Comparison of ENCODE assay signal across 1 cellular context in genomic region chr7:95440394-95441038, GRCh38.
TF ChIP-seq lines count a peak whose summit lies in the region.

No MANE protein-coding gene starts in this region.

TF ChIP-seq in HepG2, 621 proteins besides CTCF, POLR2A, EP300 and RAD21 (continued from another document and continues in another):
- TF ChIP-seq ATF4 (CRISPR knock-in tag; IDR thresholded peaks at IDR 0.05), result peak in 1 of 2 experiments; percentile 96; a peak in 2 of 4 replicates
- TF ChIP-seq ZNF264 (CRISPR knock-in tag; IDR thresholded peaks at IDR 0.05), result peak; percentile 86
- TF ChIP-seq PITX1 (CRISPR knock-in tag; IDR thresholded peaks at IDR 0.05), result peak; percentile 87
- peak; percentile 99 for TF ChIP-seq TBL1XR1 (IDR thresholded peaks at IDR 0.05; ENCODE audit: borderline replicate concordance, low read length, partially characterized antibody)
- peak; percentile 31; the same call in 1 of the 2 replicates for TF ChIP-seq ZNF337 (CRISPR knock-in tag; IDR thresholded peaks at IDR 0.05; ENCODE audit: borderline replicate concordance, low read depth)
- peak; percentile 99 for TF ChIP-seq HNF4A (CRISPR knock-in tag; IDR thresholded peaks at IDR 0.05)
- no peak for TF ChIP-seq ZBTB2 (CRISPR knock-in tag; IDR thresholded peaks at IDR 0.05; ENCODE audit: low read depth)
- TF ChIP-seq MBNL3 (CRISPR knock-in tag; conservative IDR thresholded peaks at IDR 0.05), result no peak
- TF ChIP-seq, protein P1, sequence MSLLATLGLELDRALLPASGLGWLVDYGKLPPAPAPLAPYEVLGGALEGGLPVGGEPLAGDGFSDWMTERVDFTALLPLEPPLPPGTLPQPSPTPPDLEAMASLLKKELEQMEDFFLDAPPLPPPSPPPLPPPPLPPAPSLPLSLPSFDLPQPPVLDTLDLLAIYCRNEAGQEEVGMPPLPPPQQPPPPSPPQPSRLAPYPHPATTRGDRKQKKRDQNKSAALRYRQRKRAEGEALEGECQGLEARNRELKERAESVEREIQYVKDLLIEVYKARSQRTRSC (CRISPR knock-in tag; IDR thresholded peaks at IDR 0.05; ENCODE audit: low read depth), result no peak
- TF ChIP-seq, protein P2, sequence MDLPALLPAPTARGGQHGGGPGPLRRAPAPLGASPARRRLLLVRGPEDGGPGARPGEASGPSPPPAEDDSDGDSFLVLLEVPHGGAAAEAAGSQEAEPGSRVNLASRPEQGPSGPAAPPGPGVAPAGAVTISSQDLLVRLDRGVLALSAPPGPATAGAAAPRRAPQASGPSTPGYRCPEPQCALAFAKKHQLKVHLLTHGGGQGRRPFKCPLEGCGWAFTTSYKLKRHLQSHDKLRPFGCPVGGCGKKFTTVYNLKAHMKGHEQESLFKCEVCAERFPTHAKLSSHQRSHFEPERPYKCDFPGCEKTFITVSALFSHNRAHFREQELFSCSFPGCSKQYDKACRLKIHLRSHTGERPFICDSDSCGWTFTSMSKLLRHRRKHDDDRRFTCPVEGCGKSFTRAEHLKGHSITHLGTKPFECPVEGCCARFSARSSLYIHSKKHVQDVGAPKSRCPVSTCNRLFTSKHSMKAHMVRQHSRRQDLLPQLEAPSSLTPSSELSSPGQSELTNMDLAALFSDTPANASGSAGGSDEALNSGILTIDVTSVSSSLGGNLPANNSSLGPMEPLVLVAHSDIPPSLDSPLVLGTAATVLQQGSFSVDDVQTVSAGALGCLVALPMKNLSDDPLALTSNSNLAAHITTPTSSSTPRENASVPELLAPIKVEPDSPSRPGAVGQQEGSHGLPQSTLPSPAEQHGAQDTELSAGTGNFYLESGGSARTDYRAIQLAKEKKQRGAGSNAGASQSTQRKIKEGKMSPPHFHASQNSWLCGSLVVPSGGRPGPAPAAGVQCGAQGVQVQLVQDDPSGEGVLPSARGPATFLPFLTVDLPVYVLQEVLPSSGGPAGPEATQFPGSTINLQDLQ (CRISPR knock-in tag; IDR thresholded peaks at IDR 0.05), result no peak
- peak; percentile 72 for TF ChIP-seq SIX4 (CRISPR knock-in tag; IDR thresholded peaks at IDR 0.05)
- 0 out of 2 replicates have a peak, but pooled peaks have one; percentile 21 for TF ChIP-seq MAFF (IDR thresholded peaks at IDR 0.05; ENCODE audit: low read depth, low read length)
- peak; percentile 100 for TF ChIP-seq BCL6 (CRISPR knock-in tag; IDR thresholded peaks at IDR 0.05)
- TF ChIP-seq PAWR (CRISPR knock-in tag; IDR thresholded peaks at IDR 0.05; ENCODE audit: borderline replicate concordance), result no peak
- TF ChIP-seq HMGXB3 (CRISPR knock-in tag; IDR thresholded peaks at IDR 0.05; ENCODE audit: borderline replicate concordance), result 0 out of 2 replicates have a peak, but pooled peaks have one; percentile 50
- peak; percentile 76; the same call in 1 of the 2 replicates for TF ChIP-seq SMAD3 (CRISPR knock-in tag; IDR thresholded peaks at IDR 0.05)
- 0 out of 2 replicates have a peak, but pooled peaks have one; percentile 30 for TF ChIP-seq ZSCAN9 (CRISPR knock-in tag; IDR thresholded peaks at IDR 0.05; ENCODE audit: borderline replicate concordance)
- no peak for TF ChIP-seq TAF1 (CRISPR knock-in tag; IDR thresholded peaks at IDR 0.05)
- peak; percentile 85 for TF ChIP-seq ZNF780A (CRISPR knock-in tag; IDR thresholded peaks at IDR 0.05)
- TF ChIP-seq PAXIP1 (CRISPR knock-in tag; conservative IDR thresholded peaks at IDR 0.05), result peak; percentile 98
- TF ChIP-seq, protein P3, sequence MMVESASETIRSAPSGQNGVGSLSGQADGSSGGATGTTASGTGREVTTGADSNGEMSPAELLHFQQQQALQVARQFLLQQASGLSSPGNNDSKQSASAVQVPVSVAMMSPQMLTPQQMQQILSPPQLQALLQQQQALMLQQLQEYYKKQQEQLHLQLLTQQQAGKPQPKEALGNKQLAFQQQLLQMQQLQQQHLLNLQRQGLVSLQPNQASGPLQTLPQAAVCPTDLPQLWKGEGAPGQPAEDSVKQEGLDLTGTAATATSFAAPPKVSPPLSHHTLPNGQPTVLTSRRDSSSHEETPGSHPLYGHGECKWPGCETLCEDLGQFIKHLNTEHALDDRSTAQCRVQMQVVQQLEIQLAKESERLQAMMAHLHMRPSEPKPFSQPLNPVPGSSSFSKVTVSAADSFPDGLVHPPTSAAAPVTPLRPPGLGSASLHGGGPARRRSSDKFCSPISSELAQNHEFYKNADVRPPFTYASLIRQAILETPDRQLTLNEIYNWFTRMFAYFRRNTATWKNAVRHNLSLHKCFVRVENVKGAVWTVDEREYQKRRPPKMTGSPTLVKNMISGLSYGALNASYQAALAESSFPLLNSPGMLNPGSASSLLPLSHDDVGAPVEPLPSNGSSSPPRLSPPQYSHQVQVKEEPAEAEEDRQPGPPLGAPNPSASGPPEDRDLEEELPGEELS (CRISPR knock-in tag; IDR thresholded peaks at IDR 0.05), result peak; percentile 90
- TF ChIP-seq ZFP1 (CRISPR knock-in tag; IDR thresholded peaks at IDR 0.05), result peak; percentile 76; the same call in 1 of the 2 replicates
- TF ChIP-seq KDM2A (CRISPR knock-in tag; IDR thresholded peaks at IDR 0.05; ENCODE audit: borderline replicate concordance, low read depth), result no peak
- TF ChIP-seq RARA (CRISPR knock-in tag; IDR thresholded peaks at IDR 0.05), result peak; percentile 97
- TF ChIP-seq, protein P4, sequence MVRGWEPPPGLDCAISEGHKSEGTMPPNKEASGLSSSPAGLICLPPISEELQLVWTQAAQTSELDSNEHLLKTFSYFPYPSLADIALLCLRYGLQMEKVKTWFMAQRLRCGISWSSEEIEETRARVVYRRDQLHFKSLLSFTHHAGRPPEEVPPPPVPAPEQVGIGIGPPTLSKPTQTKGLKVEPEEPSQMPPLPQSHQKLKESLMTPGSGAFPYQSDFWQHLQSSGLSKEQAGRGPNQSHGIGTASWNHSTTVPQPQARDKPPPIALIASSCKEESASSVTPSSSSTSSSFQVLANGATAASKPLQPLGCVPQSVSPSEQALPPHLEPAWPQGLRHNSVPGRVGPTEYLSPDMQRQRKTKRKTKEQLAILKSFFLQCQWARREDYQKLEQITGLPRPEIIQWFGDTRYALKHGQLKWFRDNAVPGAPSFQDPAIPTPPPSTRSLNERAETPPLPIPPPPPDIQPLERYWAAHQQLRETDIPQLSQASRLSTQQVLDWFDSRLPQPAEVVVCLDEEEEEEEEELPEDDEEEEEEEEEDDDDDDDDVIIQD (CRISPR knock-in tag; IDR thresholded peaks at IDR 0.05; ENCODE audit: low read depth), result peak; percentile 91; the same call in 1 of the 2 replicates
- peak; percentile 22; the same call in 1 of the 2 replicates for TF ChIP-seq CREB1 (IDR thresholded peaks at IDR 0.05)
- TF ChIP-seq CREB1 (CRISPR knock-in tag; IDR thresholded peaks at IDR 0.05), result peak; percentile 81
- TF ChIP-seq, protein P5, sequence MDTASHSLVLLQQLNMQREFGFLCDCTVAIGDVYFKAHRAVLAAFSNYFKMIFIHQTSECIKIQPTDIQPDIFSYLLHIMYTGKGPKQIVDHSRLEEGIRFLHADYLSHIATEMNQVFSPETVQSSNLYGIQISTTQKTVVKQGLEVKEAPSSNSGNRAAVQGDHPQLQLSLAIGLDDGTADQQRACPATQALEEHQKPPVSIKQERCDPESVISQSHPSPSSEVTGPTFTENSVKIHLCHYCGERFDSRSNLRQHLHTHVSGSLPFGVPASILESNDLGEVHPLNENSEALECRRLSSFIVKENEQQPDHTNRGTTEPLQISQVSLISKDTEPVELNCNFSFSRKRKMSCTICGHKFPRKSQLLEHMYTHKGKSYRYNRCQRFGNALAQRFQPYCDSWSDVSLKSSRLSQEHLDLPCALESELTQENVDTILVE (CRISPR knock-in tag; IDR thresholded peaks at IDR 0.05), result no peak
- TF ChIP-seq, protein P6, sequence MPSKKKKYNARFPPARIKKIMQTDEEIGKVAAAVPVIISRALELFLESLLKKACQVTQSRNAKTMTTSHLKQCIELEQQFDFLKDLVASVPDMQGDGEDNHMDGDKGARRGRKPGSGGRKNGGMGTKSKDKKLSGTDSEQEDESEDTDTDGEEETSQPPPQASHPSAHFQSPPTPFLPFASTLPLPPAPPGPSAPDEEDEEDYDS (CRISPR knock-in tag; IDR thresholded peaks at IDR 0.05), result peak; percentile 34
- TF ChIP-seq MED1 (CRISPR knock-in tag; IDR thresholded peaks at IDR 0.05), result peak; percentile 92
- TF ChIP-seq ZNF605 (CRISPR knock-in tag; IDR thresholded peaks at IDR 0.05), result peak; percentile 70; the same call in 1 of the 2 replicates
- TF ChIP-seq, protein P7, sequence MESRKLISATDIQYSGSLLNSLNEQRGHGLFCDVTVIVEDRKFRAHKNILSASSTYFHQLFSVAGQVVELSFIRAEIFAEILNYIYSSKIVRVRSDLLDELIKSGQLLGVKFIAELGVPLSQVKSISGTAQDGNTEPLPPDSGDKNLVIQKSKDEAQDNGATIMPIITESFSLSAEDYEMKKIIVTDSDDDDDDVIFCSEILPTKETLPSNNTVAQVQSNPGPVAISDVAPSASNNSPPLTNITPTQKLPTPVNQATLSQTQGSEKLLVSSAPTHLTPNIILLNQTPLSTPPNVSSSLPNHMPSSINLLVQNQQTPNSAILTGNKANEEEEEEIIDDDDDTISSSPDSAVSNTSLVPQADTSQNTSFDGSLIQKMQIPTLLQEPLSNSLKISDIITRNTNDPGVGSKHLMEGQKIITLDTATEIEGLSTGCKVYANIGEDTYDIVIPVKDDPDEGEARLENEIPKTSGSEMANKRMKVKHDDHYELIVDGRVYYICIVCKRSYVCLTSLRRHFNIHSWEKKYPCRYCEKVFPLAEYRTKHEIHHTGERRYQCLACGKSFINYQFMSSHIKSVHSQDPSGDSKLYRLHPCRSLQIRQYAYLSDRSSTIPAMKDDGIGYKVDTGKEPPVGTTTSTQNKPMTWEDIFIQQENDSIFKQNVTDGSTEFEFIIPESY (CRISPR knock-in tag; IDR thresholded peaks at IDR 0.05), result peak; percentile 63
- TF ChIP-seq ARID2 (CRISPR knock-in tag; IDR thresholded peaks at IDR 0.05; ENCODE audit: borderline replicate concordance), result no peak
- no peak for TF ChIP-seq ZNF703 (CRISPR knock-in tag; IDR thresholded peaks at IDR 0.05; ENCODE audit: borderline replicate concordance)
- peak; percentile 87 for TF ChIP-seq NR2F6 (IDR thresholded peaks at IDR 0.05)
- TF ChIP-seq NR2F6 (CRISPR knock-in tag; IDR thresholded peaks at IDR 0.05), result peak; percentile 95
